Comparison of ENCODE assay signal across 20 cellular contexts in genomic region chr12:124459852-124460645, GRCh38.
DNase-seq lines count a peak whose midpoint lies in the region; ATAC-seq and TF ChIP-seq lines count a peak whose summit lies in the region.
"Had no signal": no experiment of that assay in that cellular context is flagged by ENCODE, and none has a peak within 500 bp of the region (broad histone marks: within the 10 kb centered on the region; RNA-seq: fewer than 3 reads in every experiment).

No MANE protein-coding gene starts in this region.

- no peaks in the 10 kb centered on the region for H3K9me3 ChIP-seq in HEK293 (ENCODE audit: control insufficient read depth, insufficient read depth, low read depth, low read length)
- H3K9me3 ChIP-seq in sigmoid colon, result no peaks in the 10 kb centered on the region
- H3K9me3 ChIP-seq: HAP-1, Peyer's patch, thoracic aorta had no signal

- peaks cover 59% of the 10 kb centered on the region for H3K4me1 Mint-ChIP-seq in activated naive CD4-positive, alpha-beta T cell treated with anti-CD3 and anti-CD28 coated beads, Interleukin-2, amount 10 ng/mL, durations not matched to agents 7 days and 5 days
- H3K4me1 Mint-ChIP-seq in endothelial cell (ENCODE audit: unreplicated experiment), result peaks cover 4% of the 10 kb centered on the region

- CTCF ChIA-PET in activated naive CD4-positive, alpha-beta T cell treated with anti-CD3 and anti-CD28 coated beads, Interleukin-2, amount 10 ng/mL, durations not matched to agents 7 days and 5 days (lab: Charles Lee), result no interaction called here
- CTCF ChIA-PET in HEK293 (lab: Yijun Ruan, JAX), result no interaction called here

- peak overlapping the region; percentile 12 for H3K27ac Mint-ChIP-seq in activated naive CD4-positive, alpha-beta T cell treated with anti-CD3 and anti-CD28 coated beads, Interleukin-2, amount 10 ng/mL, durations not matched to agents 7 days and 5 days
- H3K27ac Mint-ChIP-seq in endothelial cell (ENCODE audit: unreplicated experiment), result no peak overlapping the region
- H3K27ac Mint-ChIP-seq: activated T-cell treated with anti-CD3 and anti-CD28 coated beads, Interleukin-2, amount 50 U/mL, for 72 hours; mesothelial cell of epicardium had no signal

- H3K4me1 ChIP-seq in HEK293 (ENCODE audit: control insufficient read depth, insufficient read depth, low read length) (no peaks in the 10 kb centered on the region), sigmoid colon (peaks cover 0 to 68% (median 59%) of the 10 kb centered on the region in 4 donors)
- H3K4me1 ChIP-seq: HAP-1 had no signal

- no peaks in the 10 kb centered on the region for H3K27me3 ChIP-seq in sigmoid colon
- H3K27me3 ChIP-seq: MG63, Peyer's patch had no signal

- no peak overlapping the region for H3K4me3 Mint-ChIP-seq in activated naive CD4-positive, alpha-beta T cell treated with anti-CD3 and anti-CD28 coated beads, Interleukin-2, amount 10 ng/mL, durations not matched to agents 7 days and 5 days
- peak overlapping the region; percentile 56 for H3K4me3 Mint-ChIP-seq in endothelial cell (ENCODE audit: unreplicated experiment)
- H3K4me3 Mint-ChIP-seq: activated T-cell treated with anti-CD3 and anti-CD28 coated beads, Interleukin-2, amount 50 U/mL, for 72 hours; mesothelial cell of epicardium had no signal

- no peak overlapping the region for H3K27ac ChIP-seq in HEK293 (ENCODE audit: extremely low read depth, low read depth, low read length)
- peak overlapping the region in 3 of 4 donors; percentile 92 to 97 (median 96) for H3K27ac ChIP-seq in sigmoid colon
- H3K27ac ChIP-seq: Peyer's patch had no signal

- POLR2A ChIA-PET in HEK293 (lab: Yijun Ruan, JAX), result no interaction called here

- no peaks in the 10 kb centered on the region for H3K27me3 Mint-ChIP-seq in activated naive CD4-positive, alpha-beta T cell treated with anti-CD3 and anti-CD28 coated beads, Interleukin-2, amount 10 ng/mL, durations not matched to agents 7 days and 5 days
- peaks cover 24% of the 10 kb centered on the region for H3K27me3 Mint-ChIP-seq in endothelial cell (ENCODE audit: unreplicated experiment)
- H3K27me3 Mint-ChIP-seq: activated naive CD4-positive, alpha-beta T cell treated with anti-CD3 and anti-CD28 coated beads, Interleukin-2, amount 50 U/mL, for 24 hours had no signal

- 97 to 98% methylated on average over 18 of the region's 18 CpGs for WGBS in sigmoid colon, 2 donors

- intact Hi-C loops in sigmoid colon (cut with DNase I), result loop anchor here (5.0 kb wide), 3 partner anchors 57 to 297 kb away; partner anchors contain the start of gene NCOR2

- TF ChIP-seq EP300 in sigmoid colon (IDR thresholded peaks at IDR 0.05), result no peak

- peaks cover 8% of the 10 kb centered on the region for H3K9me3 Mint-ChIP-seq in activated naive CD4-positive, alpha-beta T cell treated with anti-CD3 and anti-CD28 coated beads, Interleukin-2, amount 10 ng/mL, durations not matched to agents 7 days and 5 days
- H3K9me3 Mint-ChIP-seq in endothelial cell (ENCODE audit: unreplicated experiment), result no peaks in the 10 kb centered on the region
- H3K9me3 Mint-ChIP-seq: activated naive CD4-positive, alpha-beta T cell treated with anti-CD3 and anti-CD28 coated beads, Interleukin-2, amount 50 U/mL, for 24 hours had no signal

- H3K36me3 Mint-ChIP-seq in activated naive CD4-positive, alpha-beta T cell treated with anti-CD3 and anti-CD28 coated beads, Interleukin-2, amount 10 ng/mL, durations not matched to agents 7 days and 5 days, result peaks cover 55% of the 10 kb centered on the region
- H3K36me3 Mint-ChIP-seq in endothelial cell (ENCODE audit: low read depth, unreplicated experiment), result peaks cover 41% of the 10 kb centered on the region

- TF ChIP-seq CTCF in HEK293 (tag by site-specific recombination; IDR thresholded peaks at IDR 0.05) (no peak), endothelial cell (IDR thresholded peaks at IDR 0.05; ENCODE audit: unreplicated experiment) (no peak), sigmoid colon (IDR thresholded peaks at IDR 0.05) (no peak)

- H3K4me3 ChIP-seq in HEK293 (ENCODE audit: low read depth, low read length) (no peak overlapping the region), sigmoid colon (no peak overlapping the region)
- H3K4me3 ChIP-seq: HAP-1, MG63, Peyer's patch, thoracic aorta had no signal

- no peak for TF ChIP-seq POLR2A in sigmoid colon (IDR thresholded peaks at IDR 0.05)

- DNase-seq in activated naive CD4-positive, alpha-beta T cell treated with anti-CD3 and anti-CD28 coated beads, Interleukin-2, amount 10 ng/mL, durations not matched to agents 7 days and 5 days, result no peak
- no peak for DNase-seq in activated naive CD4-positive, alpha-beta T cell treated with Interleukin-2 at 50 U/mL for 16 hours
- DNase-seq in endothelial cell (ENCODE audit: low spot score) (no peak), sigmoid colon (no peak), NCI-H2107 (lab: John Stamatoyannopoulos, UW) (no peak), NCI-H526 treated with DMSO at 0.1 percent for 48 hours (lab: John Stamatoyannopoulos, UW) (no peak)
- DNase-seq: ACHN; activated T-cell treated with anti-CD3 and anti-CD28 coated beads, Interleukin-2, amount 50 U/mL, for 72 hours; C1 segment of cervical spinal cord; GF-D8; left cardiac atrium; MG63; NCI-H1417 treated with DMSO at 0.1 percent for 48 hours; Peyer's patch had no signal

- no peak for ATAC-seq in GM19035 (IDR thresholded peaks at IDR 0.05; ENCODE audit: unreplicated experiment)
- ATAC-seq: activated T-cell treated with anti-CD3 and anti-CD28 coated beads, Interleukin-2, amount 50 U/mL, for 72 hours; left cardiac atrium had no signal

- peaks cover 0 to 73% of the 10 kb centered on the region in 2 experiments; a peak in 1 of 3 replicates for H3K36me3 ChIP-seq in HEK293 (ENCODE audit: control insufficient read depth in 2 of 2, insufficient read depth in 1 of 2, low read length in 2 of 2)
- H3K36me3 ChIP-seq in sigmoid colon, result peaks cover 2 to 51% (median 17%) of the 10 kb centered on the region in 4 donors

TF ChIP-seq in HEK293, 187 proteins besides CTCF, POLR2A, EP300 and RAD21 (continues in another document):
- TF ChIP-seq ZNF280D (tag by site-specific recombination; IDR thresholded peaks at IDR 0.05) (0 out of 2 replicates have a peak, but pooled peaks have one; percentile 39), PRDM4 (tag by site-specific recombination; IDR thresholded peaks at IDR 0.05) (no peak)
